In the genomic region with DNA sequence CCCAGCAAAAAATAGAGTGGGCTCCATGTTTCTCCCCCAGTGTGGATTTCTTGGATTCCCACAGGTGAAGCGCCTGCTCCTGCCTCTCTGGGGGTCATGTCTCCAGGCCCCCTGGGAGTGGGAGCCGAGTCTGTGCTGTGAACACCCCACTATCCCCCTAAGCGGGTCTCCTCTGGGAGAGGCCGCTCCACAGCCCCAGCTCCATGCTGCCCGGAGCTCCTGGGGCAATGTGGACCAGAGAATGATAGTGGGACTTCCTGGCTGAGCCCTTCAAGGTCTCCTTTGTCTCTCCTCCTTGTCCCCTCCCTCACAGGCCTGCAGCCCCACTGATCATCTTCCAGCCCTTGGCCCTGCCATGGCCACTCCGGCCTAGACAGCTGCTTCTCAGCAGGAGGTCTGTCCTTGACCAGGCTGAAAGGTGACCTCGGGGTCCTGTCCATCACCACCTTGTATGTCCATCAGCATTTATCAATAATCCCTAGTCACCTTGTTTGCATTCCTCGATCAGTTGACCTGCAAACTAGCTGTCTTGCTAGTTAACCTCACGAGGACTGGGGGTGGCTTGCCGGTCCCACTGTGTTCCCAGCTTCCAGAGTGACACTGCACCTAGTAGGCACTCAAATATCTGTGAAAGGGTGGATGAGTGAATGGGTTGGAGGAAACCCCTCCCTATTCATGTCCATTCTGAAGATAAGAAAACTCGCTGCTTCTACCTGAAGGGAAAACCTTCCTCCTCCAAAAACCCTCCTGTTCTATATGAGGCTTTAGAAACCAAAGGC, we compare ENCODE assay signal across 28 cellular contexts. TPM values are rescaled to one million over a fixed set of nuclear protein-coding genes. Genes with fewer than 3 reads are reported as not detected.
DNase-seq lines count a peak whose midpoint lies in the region; ATAC-seq, FAIRE-seq and TF ChIP-seq lines count a peak whose summit lies in the region.
"Had no signal": no experiment of that assay in that cellular context is flagged by ENCODE, and none has a peak within 500 bp of the region (broad histone marks: within the 10 kb centered on the region; RNA-seq: fewer than 3 reads in every experiment).

No MANE protein-coding gene starts in this region.

- no peak overlapping the region for H3K27ac ChIP-seq in HepG2 (ENCODE audit: extremely low read length, insufficient read depth, low read length)
- no peak overlapping the region for H3K27ac ChIP-seq in right lobe of liver
- H3K27ac ChIP-seq: dorsolateral prefrontal cortex, HL-60 had no signal

- no peak overlapping the region for H3K4me3 Mint-ChIP-seq in chondrocyte (ENCODE audit: unreplicated experiment)
- no peak overlapping the region for H3K4me3 Mint-ChIP-seq in neural crest cell
- H3K4me3 Mint-ChIP-seq: activated naive CD4-positive, alpha-beta T cell treated with anti-CD3 and anti-CD28 coated beads for 36 hours; CD4-positive, alpha-beta memory T cell; T-helper 2 cell treated with Interferon-gamma antibody and Interleukin-4, amounts not matched to agents 5 μg/mL and 100 μg/mL, for 36 hours had no signal

- CTCF ChIA-PET in HepG2 (lab: Yijun Ruan, JAX; ENCODE audit: low intra/inter-chr PET ratio, low total read pairs) = no interaction called here

- H3K9me3 Mint-ChIP-seq in chondrocyte (ENCODE audit: low read depth) (no peaks in the 10 kb centered on the region), neural crest cell (peaks cover 2% of the 10 kb centered on the region)
- H3K9me3 Mint-ChIP-seq: activated naive CD4-positive, alpha-beta T cell treated with anti-CD3 and anti-CD28 coated beads for 36 hours; T-helper 2 cell treated with Interferon-gamma antibody and Interleukin-4, amounts not matched to agents 5 μg/mL and 100 μg/mL, for 36 hours had no signal

- no peak overlapping the region for H3K27ac Mint-ChIP-seq in chondrocyte (ENCODE audit: unreplicated experiment)
- H3K27ac Mint-ChIP-seq in neural crest cell (ENCODE audit: unreplicated experiment) = peak overlapping the region; percentile 79
- H3K27ac Mint-ChIP-seq: activated naive CD4-positive, alpha-beta T cell treated with anti-CD3 and anti-CD28 coated beads for 36 hours; T-helper 2 cell treated with Interferon-gamma antibody and Interleukin-4, amounts not matched to agents 5 μg/mL and 100 μg/mL, for 36 hours had no signal

- no peaks in the 10 kb centered on the region for H3K79me2 ChIP-seq in HepG2 (ENCODE audit: insufficient read depth, low read length)

- H3K9me3 ChIP-seq in HepG2 (ENCODE audit: low read length) = no peaks in the 10 kb centered on the region
- no peaks in the 10 kb centered on the region for H3K9me3 ChIP-seq in right lobe of liver
- H3K9me3 ChIP-seq in BE2C = no peaks in the 10 kb centered on the region
- H3K9me3 ChIP-seq: SK-N-SH had no signal

- no peak for ATAC-seq in HepG2
- ATAC-seq in right lobe of liver = no peak

- no peak overlapping the region for H3K4me2 ChIP-seq in HepG2 (ENCODE audit: low read depth, low read length)
- H3K4me2 ChIP-seq: SK-N-SH had no signal

- no peak overlapping the region for H2AFZ ChIP-seq in HepG2 (ENCODE audit: low read length)

- H3K4me1 ChIP-seq in HepG2 (ENCODE audit: insufficient read depth, low read length) = peaks cover 74% of the 10 kb centered on the region
- H3K4me1 ChIP-seq in right lobe of liver = peaks cover 0 to 12% (median 6%) of the 10 kb centered on the region in 4 donors
- no peaks in the 10 kb centered on the region for H3K4me1 ChIP-seq in BE2C

- no peak for TF ChIP-seq CTCF in HepG2 (CRISPR knock-in tag; IDR thresholded peaks at IDR 0.05)
- no peak for TF ChIP-seq CTCF in right lobe of liver (IDR thresholded peaks at IDR 0.05)
- TF ChIP-seq CTCF in chondrocyte (IDR thresholded peaks at IDR 0.05) = no peak
- no peak for TF ChIP-seq CTCF in neural crest cell (conservative IDR thresholded peaks at IDR 0.05)
- no peak for TF ChIP-seq CTCF in BE2C (IDR thresholded peaks at IDR 0.05; ENCODE audit: low read depth, low read length)

- no peak for TF ChIP-seq RAD21 in HepG2 (CRISPR knock-in tag; IDR thresholded peaks at IDR 0.05)

- intact Hi-C loops in HepG2 (cut with micrococcal nuclease; ENCODE audit: unreplicated experiment) = no loop called here
- intact Hi-C loops in right lobe of liver (cut with DNase I) = no loop called here

- POLR2A ChIA-PET in HepG2 (lab: Yijun Ruan, JAX) = interaction anchor here (0.9 to 1.1 kb wide), 2 partner anchors 24 to 78 kb away, joined by 3 to 4 read pairs; no protein-coding TSS in a partner anchor

- no peak for FAIRE-seq in HepG2 (lab: Jason Lieb, UNC)
- FAIRE-seq: H54 had no signal

- H3K4me1 Mint-ChIP-seq in chondrocyte (ENCODE audit: low read depth) (no peaks in the 10 kb centered on the region), neural crest cell (peaks cover 6% of the 10 kb centered on the region)
- H3K4me1 Mint-ChIP-seq: CD4-positive, alpha-beta memory T cell had no signal

- TF ChIP-seq POLR2A in HepG2 (IDR thresholded peaks at IDR 0.05; ENCODE audit: insufficient read depth in 1 of 2, low read depth in 2 of 2, low read length in 2 of 2) = no peak
- TF ChIP-seq POLR2A in right lobe of liver (IDR thresholded peaks at IDR 0.05) = no peak

- H3K4me3 ChIP-seq in HepG2 (replicated peaks in 1 of 3; ENCODE audit: insufficient read depth in 1 of 3, low read depth in 2 of 3, low read length in 3 of 3) = no peak overlapping the region
- H3K4me3 ChIP-seq in right lobe of liver = no peak overlapping the region
- no peak overlapping the region for H3K4me3 ChIP-seq in BE2C (ENCODE audit: low read depth, low read length)
- H3K4me3 ChIP-seq: dorsolateral prefrontal cortex had no signal

- 63% methylated on average over 8 of the region's 11 CpGs for WGBS in HepG2 (ENCODE audit: low lambda C conversion rate)
- 82% methylated on average over 4 of the region's 11 CpGs for WGBS in right lobe of liver (ENCODE audit: insufficient coverage, low coverage, low lambda C conversion rate, missing lambda C conversion rate)

- no TSS peak for BruUV-seq in HepG2 (replicated peaks; lab: Mats Ljungman, UMichigan)

- no peak overlapping the region for H3K9ac ChIP-seq in HepG2 (ENCODE audit: insufficient read depth, low read depth, low read length)
- H3K9ac ChIP-seq: SK-N-SH had no signal

- H4K20me1 ChIP-seq in HepG2 (ENCODE audit: insufficient read depth, low read length) = no peaks in the 10 kb centered on the region

- DNase-seq in HepG2 (ENCODE audit: low spot score) = no peak
- no peak for DNase-seq in right lobe of liver
- DNase-seq in chondrocyte (ENCODE audit: low spot score) = peak; percentile 59
- DNase-seq in neural crest cell (ENCODE audit: low read depth, low spot score) = no peak
- no peak for DNase-seq in MV-4-11 (lab: John Stamatoyannopoulos, UW)
- no peak for DNase-seq in A172 (ENCODE audit: low spot score)
- DNase-seq in BE2C = no peak
- DNase-seq: activated CD4-positive, alpha-beta T cell treated with anti-CD3 and anti-CD28 coated beads, Interleukin-2, amount 50 U/mL, for 48 hours; activated CD4-positive, CD25-positive, alpha-beta regulatory T cell; activated naive CD4-positive, alpha-beta T cell treated with anti-CD3 and anti-CD28 coated beads for 36 hours; CD4-positive, alpha-beta memory T cell; central memory CD4-positive, alpha-beta T cell; foreskin melanocyte; GF-D8; hippocampal formation; IMR-90; NCI-H526; occipital lobe; SK-N-SH had no signal

- in situ Hi-C loops in HepG2 (cut with HindIII; ENCODE audit: extremely low pct_ligation_motif_present, low pct_unique_long_range_greater_than_20kb) = no loop called here

- no peaks in the 10 kb centered on the region for H3K27me3 Mint-ChIP-seq in chondrocyte (ENCODE audit: low read depth)
- no peaks in the 10 kb centered on the region for H3K27me3 Mint-ChIP-seq in neural crest cell (ENCODE audit: low read depth)

- H3K36me3 Mint-ChIP-seq in chondrocyte (ENCODE audit: low read depth) = no peaks in the 10 kb centered on the region
- no peaks in the 10 kb centered on the region for H3K36me3 Mint-ChIP-seq in neural crest cell (ENCODE audit: low read depth)
- H3K36me3 Mint-ChIP-seq: CD4-positive, alpha-beta memory T cell had no signal

- no peaks in the 10 kb centered on the region for H3K36me3 ChIP-seq in HepG2 (replicated peaks in 1 of 2; ENCODE audit: control insufficient read depth in 1 of 2, insufficient read depth in 2 of 2, low read length in 2 of 2)
- no peaks in the 10 kb centered on the region for H3K36me3 ChIP-seq in right lobe of liver
- no peaks in the 10 kb centered on the region for H3K36me3 ChIP-seq in BE2C

- TF ChIP-seq EP300 in HepG2 (IDR thresholded peaks at IDR 0.05; ENCODE audit: low read depth in 2 of 2, low read length in 2 of 2) (no peak), HepG2 (CRISPR knock-in tag; IDR thresholded peaks at IDR 0.05; ENCODE audit: borderline replicate concordance) (no peak)

- H3K27me3 ChIP-seq in HepG2 (ENCODE audit: control insufficient read depth in 1 of 2, insufficient read depth in 2 of 2, low read length in 2 of 2) (no peaks in the 10 kb centered on the region), right lobe of liver (no peaks in the 10 kb centered on the region), BE2C (no peaks in the 10 kb centered on the region)

RNA-seq across cellular contexts. Expression of gene CALML3, which starts 0.8 kb away (rescaled TPM):
- not detected in 2 replicates for total RNA-seq in HepG2 (2016; rRNA removed; fragmentation: Illumina TruSeq; extraction: Trizol)
- not detected in 2 replicates for total RNA-seq in HepG2 (2016; cell fraction: cytosol; rRNA removed; fragmentation: Illumina TruSeq; extraction: Trizol; ENCODE audit: low read depth)
- total RNA-seq in HepG2 (2016; cell fraction: insoluble cytoplasmic fraction; rRNA removed; fragmentation: Illumina TruSeq; extraction: Trizol) = not detected in 2 replicates
- total RNA-seq in HepG2 (2016; cell fraction: membrane; rRNA removed; fragmentation: Illumina TruSeq; extraction: Trizol) = not detected in 2 replicates
- total RNA-seq in HepG2 (2016; cell fraction: nucleus; rRNA removed; fragmentation: Illumina TruSeq; extraction: Trizol) = not detected in 2 replicates
- polyA plus RNA-seq in HepG2 (2011; rRNA removed) = not detected in 2 replicates
- polyA plus RNA-seq in HepG2 (2011; cell fraction: cytosol; rRNA removed) = not detected in 2 replicates
- not detected in 2 replicates for polyA plus RNA-seq in HepG2 (2011; cell fraction: nucleus; rRNA removed)
- polyA plus RNA-seq in HepG2 (2012) = not detected in 2 replicates
- not detected in 2 replicates for polyA plus RNA-seq in HepG2 (2016; cell fraction: cytosol; fragmentation: Illumina TruSeq; extraction: Trizol; ENCODE audit: low read depth)
- polyA plus RNA-seq in HepG2 (2016; cell fraction: insoluble cytoplasmic fraction; fragmentation: Illumina TruSeq; extraction: Trizol; ENCODE audit: low read depth) = not detected in 2 replicates
- polyA plus RNA-seq in HepG2 (2016; cell fraction: membrane; fragmentation: Illumina TruSeq; extraction: Trizol; ENCODE audit: low read depth) = not detected in 2 replicates
- polyA plus RNA-seq in HepG2 (2016; cell fraction: nucleus; fragmentation: Illumina TruSeq; extraction: Trizol; ENCODE audit: insufficient read depth, low read depth) = not detected in 2 replicates
- not detected in 2 replicates for polyA minus RNA-seq in HepG2 (2011; rRNA and poly(A)+ RNA removed; ENCODE audit: low replicate concordance)
- not detected in 2 replicates for polyA minus RNA-seq in HepG2 (2011; cell fraction: cytosol; rRNA and poly(A)+ RNA removed)
- polyA minus RNA-seq in HepG2 (2011; cell fraction: nucleus; rRNA and poly(A)+ RNA removed) = not detected in 2 replicates
- under 1 TPM in 1 of 6 experiments, not detected in 5; 0.22 TPM for total RNA-seq in right lobe of liver
- total RNA-seq in chondrocyte = not detected in 3 replicates
- total RNA-seq in neural crest cell = not detected in 2 replicates
- total RNA-seq in A172 (2014; rRNA removed; shearing (Covaris generic)) = not detected in 2 replicates
- polyA plus RNA-seq in BE2C (2012; ENCODE audit: insufficient read depth, insufficient read length, low read depth) = not detected
- total RNA-seq: activated naive CD4-positive, alpha-beta T cell treated with anti-CD3 and anti-CD28 coated beads for 36 hours; aorta; CD4-positive, alpha-beta memory T cell; epithelial cell of proximal tubule; IMR-90; mucosa of gallbladder; occipital lobe; renal cortical epithelial cell; urinary bladder had no signal
- polyA plus RNA-seq: CD4-positive, alpha-beta memory T cell; IMR-90; SK-N-SH; urinary bladder had no signal

RNA-seq across cellular contexts. Expression of gene CALML5, which starts 24.6 kb away (rescaled TPM):
- not detected in 2 replicates for total RNA-seq in HepG2 (2016; rRNA removed; fragmentation: Illumina TruSeq; extraction: Trizol)
- total RNA-seq in HepG2 (2016; cell fraction: cytosol; rRNA removed; fragmentation: Illumina TruSeq; extraction: Trizol; ENCODE audit: low read depth) = not detected in 2 replicates
- not detected in 2 replicates for total RNA-seq in HepG2 (2016; cell fraction: insoluble cytoplasmic fraction; rRNA removed; fragmentation: Illumina TruSeq; extraction: Trizol)
- total RNA-seq in HepG2 (2016; cell fraction: membrane; rRNA removed; fragmentation: Illumina TruSeq; extraction: Trizol) = not detected in 2 replicates
- total RNA-seq in HepG2 (2016; cell fraction: nucleus; rRNA removed; fragmentation: Illumina TruSeq; extraction: Trizol) = not detected in 2 replicates
- polyA plus RNA-seq in HepG2 (2011; rRNA removed) = not detected in 2 replicates
- not detected in 2 replicates for polyA plus RNA-seq in HepG2 (2011; cell fraction: cytosol; rRNA removed)
- not detected in 2 replicates for polyA plus RNA-seq in HepG2 (2011; cell fraction: nucleus; rRNA removed)
- not detected in 2 replicates for polyA plus RNA-seq in HepG2 (2012)
- polyA plus RNA-seq in HepG2 (2016; cell fraction: cytosol; fragmentation: Illumina TruSeq; extraction: Trizol; ENCODE audit: low read depth) = not detected in 2 replicates
- not detected in 2 replicates for polyA plus RNA-seq in HepG2 (2016; cell fraction: insoluble cytoplasmic fraction; fragmentation: Illumina TruSeq; extraction: Trizol; ENCODE audit: low read depth)
- polyA plus RNA-seq in HepG2 (2016; cell fraction: membrane; fragmentation: Illumina TruSeq; extraction: Trizol; ENCODE audit: low read depth) = not detected in 2 replicates
- polyA plus RNA-seq in HepG2 (2016; cell fraction: nucleus; fragmentation: Illumina TruSeq; extraction: Trizol; ENCODE audit: insufficient read depth, low read depth) = not detected in 2 replicates
- not detected in 2 replicates for polyA minus RNA-seq in HepG2 (2011; rRNA and poly(A)+ RNA removed; ENCODE audit: low replicate concordance)
- not detected in 2 replicates for polyA minus RNA-seq in HepG2 (2011; cell fraction: cytosol; rRNA and poly(A)+ RNA removed)
- polyA minus RNA-seq in HepG2 (2011; cell fraction: nucleus; rRNA and poly(A)+ RNA removed) = not detected in 2 replicates
- not detected for total RNA-seq in right lobe of liver
- total RNA-seq in chondrocyte = not detected in 3 replicates
- not detected in 2 replicates for total RNA-seq in neural crest cell
- not detected in 2 replicates for total RNA-seq in A172 (2014; rRNA removed; shearing (Covaris generic))
- polyA plus RNA-seq in BE2C (2012; ENCODE audit: insufficient read depth, insufficient read length, low read depth) = not detected
- total RNA-seq: activated naive CD4-positive, alpha-beta T cell treated with anti-CD3 and anti-CD28 coated beads for 36 hours; aorta; CD4-positive, alpha-beta memory T cell; dorsolateral prefrontal cortex; epithelial cell of proximal tubule; IMR-90; mucosa of gallbladder; occipital lobe; renal cortical epithelial cell; urinary bladder had no signal
- polyA plus RNA-seq: aorta; CD4-positive, alpha-beta memory T cell; IMR-90; SK-N-SH; urinary bladder had no signal
